In the genomic region with DNA sequence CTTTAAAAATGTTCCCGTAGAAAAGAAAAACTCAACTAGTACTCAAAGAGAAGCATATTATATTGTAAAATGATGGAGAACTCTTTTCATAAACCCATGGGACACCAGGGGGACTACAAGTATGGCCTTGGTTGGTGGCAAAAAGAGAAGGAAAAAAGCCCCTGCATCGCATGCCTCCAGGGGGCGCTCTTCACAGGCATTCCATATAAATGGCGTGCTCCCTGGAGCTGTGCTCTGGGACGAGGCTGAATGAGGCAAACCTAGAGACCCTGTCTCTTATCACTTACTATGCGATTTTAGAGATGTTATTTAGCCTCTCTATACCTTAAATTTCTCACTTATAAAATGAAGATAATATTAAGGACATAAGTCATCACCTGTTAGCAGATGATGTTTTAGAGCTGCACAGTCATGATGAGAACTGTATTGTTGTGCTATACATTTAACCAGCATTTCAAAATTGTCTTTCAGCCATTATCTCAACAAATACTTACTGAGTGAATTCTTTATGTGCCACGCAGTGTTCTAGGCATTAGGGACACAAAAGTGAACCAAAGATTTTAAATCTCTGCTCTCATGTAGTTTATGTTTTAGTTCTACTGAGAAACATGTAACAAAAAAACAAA, we compare ENCODE assay signal across 8 cellular contexts.
DNase-seq lines count a peak whose midpoint lies in the region; ATAC-seq and TF ChIP-seq lines count a peak whose summit lies in the region.

No MANE protein-coding gene starts in this region.

- CTCF ChIA-PET in activated naive CD4-positive, alpha-beta T cell treated with anti-CD3 and anti-CD28 coated beads, Interleukin-2, amount 10 ng/mL, durations not matched to agents 7 days and 5 days (lab: Charles Lee), result interaction anchor here (0.6 to 1.8 kb wide), 30 partner anchors 9 to 935 kb away, joined by 3 to 10 read pairs (median 4); no protein-coding TSS in a partner anchor

- H3K27ac Mint-ChIP-seq in activated naive CD4-positive, alpha-beta T cell treated with anti-CD3 and anti-CD28 coated beads, Interleukin-2, amount 10 ng/mL, durations not matched to agents 7 days and 5 days, result no peak overlapping the region

- H3K27ac ChIP-seq in cardiac muscle cell, result no peak overlapping the region
- no peak overlapping the region for H3K27ac ChIP-seq in sigmoid colon

- H3K4me3 Mint-ChIP-seq in activated naive CD4-positive, alpha-beta T cell treated with anti-CD3 and anti-CD28 coated beads, Interleukin-2, amount 10 ng/mL, durations not matched to agents 7 days and 5 days, result no peak overlapping the region

- H3K27me3 ChIP-seq in cardiac muscle cell (no peaks in the 10 kb centered on the region), sigmoid colon (no peaks in the 10 kb centered on the region)

- H3K4me1 Mint-ChIP-seq in activated naive CD4-positive, alpha-beta T cell treated with anti-CD3 and anti-CD28 coated beads, Interleukin-2, amount 10 ng/mL, durations not matched to agents 7 days and 5 days, result peaks cover 22% of the 10 kb centered on the region

- ATAC-seq in HG02678 (IDR thresholded peaks at IDR 0.05; ENCODE audit: unreplicated experiment), result peak; percentile 63
- ATAC-seq in HG02852 (IDR thresholded peaks at IDR 0.05; ENCODE audit: unreplicated experiment), result no peak

- TF ChIP-seq CTCF in cardiac muscle cell (IDR thresholded peaks at IDR 0.05; ENCODE audit: low read depth, low read length) (peak; percentile 81), sigmoid colon (IDR thresholded peaks at IDR 0.05) (peak in 3 of 4 experiments; percentile 64 to 88 (median 65))

- intact Hi-C loops in sigmoid colon (cut with DNase I) (loop anchor here (5.0 kb wide), 1 partner anchor 464 kb away; no protein-coding TSS in a partner anchor), posterior vena cava (cut with DNase I) (no loop called here)

- H3K9me3 ChIP-seq in cardiac muscle cell (ENCODE audit: low read depth) (no peaks in the 10 kb centered on the region), sigmoid colon (no peaks in the 10 kb centered on the region)

- H3K9me3 Mint-ChIP-seq in activated naive CD4-positive, alpha-beta T cell treated with anti-CD3 and anti-CD28 coated beads, Interleukin-2, amount 10 ng/mL, durations not matched to agents 7 days and 5 days, result no peaks in the 10 kb centered on the region

- peaks cover 20% of the 10 kb centered on the region for H3K4me1 ChIP-seq in cardiac muscle cell (ENCODE audit: low read depth)
- H3K4me1 ChIP-seq in sigmoid colon, result peaks cover 0 to 3% (median 0%) of the 10 kb centered on the region in 4 donors

- H3K4me3 ChIP-seq in cardiac muscle cell (no peak overlapping the region), sigmoid colon (no peak overlapping the region)

- TF ChIP-seq POLR2A in sigmoid colon (IDR thresholded peaks at IDR 0.05), result no peak

- no peaks in the 10 kb centered on the region for H3K27me3 Mint-ChIP-seq in activated naive CD4-positive, alpha-beta T cell treated with anti-CD3 and anti-CD28 coated beads, Interleukin-2, amount 10 ng/mL, durations not matched to agents 7 days and 5 days

- H3K36me3 Mint-ChIP-seq in activated naive CD4-positive, alpha-beta T cell treated with anti-CD3 and anti-CD28 coated beads, Interleukin-2, amount 10 ng/mL, durations not matched to agents 7 days and 5 days, result peaks cover 4% of the 10 kb centered on the region

- TF ChIP-seq EP300 in sigmoid colon (IDR thresholded peaks at IDR 0.05), result no peak

- H3K36me3 ChIP-seq in cardiac muscle cell (no peaks in the 10 kb centered on the region), sigmoid colon (peaks cover 0 to 28% (median 0%) of the 10 kb centered on the region in 4 donors)

- WGBS in sigmoid colon, 2 donors, result 45 to 61% methylated on average over 7 of the region's 7 CpGs

- DNase-seq in Daoy (ENCODE audit: low read depth) (peak; percentile 39), RPMI7951 (ENCODE audit: low read depth) (peak; percentile 50), cardiac muscle cell (ENCODE audit: low read depth in 1 of 2, low spot score in 1 of 2) (peak; percentile 57 to 67), sigmoid colon (peak; percentile 71), posterior vena cava (ENCODE audit: low spot score) (no peak)
- DNase-seq in activated naive CD4-positive, alpha-beta T cell treated with anti-CD3 and anti-CD28 coated beads, Interleukin-2, amount 10 ng/mL, durations not matched to agents 7 days and 5 days, result peak; percentile 54
